Comparison of ENCODE assay signal across 20 cellular contexts in the genomic region with DNA sequence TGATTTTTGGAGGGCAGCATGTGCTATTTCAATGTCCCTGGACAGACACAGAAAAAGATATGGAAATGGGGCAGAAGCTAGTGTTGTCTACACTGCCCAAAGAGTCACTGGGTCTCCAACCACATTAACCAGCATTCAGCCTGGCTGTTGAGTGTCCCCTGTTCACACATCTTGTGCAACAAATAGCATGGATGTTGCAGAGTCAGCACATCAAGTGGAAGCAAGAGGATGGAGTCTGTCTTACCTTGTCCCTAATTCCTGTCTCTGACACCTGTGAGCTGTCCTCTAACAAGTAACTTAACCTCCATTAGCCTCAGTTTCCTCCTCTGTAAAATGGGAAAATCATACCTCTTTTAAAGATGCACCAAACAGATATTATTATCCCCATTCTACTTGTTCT.
DNase-seq lines count a peak whose midpoint lies in the region; ATAC-seq, FAIRE-seq and TF ChIP-seq lines count a peak whose summit lies in the region.
"Had no signal": no experiment of that assay in that cellular context is flagged by ENCODE, and none has a peak within 500 bp of the region (broad histone marks: within the 10 kb centered on the region; RNA-seq: fewer than 3 reads in every experiment).

No MANE protein-coding gene starts in this region.

- H2BK20ac ChIP-seq in IMR-90 (ENCODE audit: low read depth, low read length): no peak overlapping the region

- H4K5ac ChIP-seq in IMR-90 (ENCODE audit: low read depth, low read length): no peak overlapping the region

- H2BK5ac ChIP-seq in IMR-90 (ENCODE audit: low read depth, low read length, poor library complexity, severe bottlenecking): no peak overlapping the region

- no peak overlapping the region for H3K9ac ChIP-seq in IMR-90 (ENCODE audit: low read depth, low read length)
- H3K9ac ChIP-seq: BLaER1 treated with 17β-estradiol and CSF1 and Interleukin-3, amounts not matched to agents 10 nM and 100 nM had no signal

- no peak overlapping the region for H2AFZ ChIP-seq in IMR-90 (replicated peaks; ENCODE audit: low read length, poor library complexity)

- H2BK15ac ChIP-seq in IMR-90 (ENCODE audit: low read depth, low read length): no peak overlapping the region

- no peak overlapping the region for H4K91ac ChIP-seq in IMR-90 (ENCODE audit: insufficient read depth, low read depth, low read length)

- TF ChIP-seq POLR2A in A549 (IDR thresholded peaks at IDR 0.05; ENCODE audit: low read length): no peak
- no peak for TF ChIP-seq POLR2A in IMR-90 (IDR thresholded peaks at IDR 0.05; ENCODE audit: low read depth, low read length)
- TF ChIP-seq POLR2A in esophagus muscularis mucosa (IDR thresholded peaks at IDR 0.05; ENCODE audit: low read depth): no peak
- no peak for TF ChIP-seq POLR2A in H54 (IDR thresholded peaks at IDR 0.05; ENCODE audit: low read depth, low read length)
- no peak for TF ChIP-seq POLR2A in breast epithelium (IDR thresholded peaks at IDR 0.05)

- H3K4me1 ChIP-seq in A549 (no peaks in the 10 kb centered on the region), IMR-90 (ENCODE audit: control insufficient read depth, insufficient read depth, low read length) (no peaks in the 10 kb centered on the region; the same call in 1 of the 2 replicates), esophagus muscularis mucosa (peaks cover 0 to 2% (median 0%) of the 10 kb centered on the region in 4 donors), breast epithelium (no peaks in the 10 kb centered on the region)
- H3K4me1 ChIP-seq: Caco-2 had no signal

- no peak overlapping the region for H3K18ac ChIP-seq in IMR-90 (ENCODE audit: low read depth, low read length)

- CTCF ChIA-PET in A549 (lab: Yijun Ruan, JAX) (interaction anchor here (0.7 to 2.0 kb wide), 7 partner anchors 9 to 99 kb away, joined by 3 to 6 read pairs (median 4); no protein-coding TSS in a partner anchor), IMR-90 (lab: Yijun Ruan, JAX) (no interaction called here)

- H3K27ac ChIP-seq in A549 (no peak overlapping the region), IMR-90 (ENCODE audit: insufficient read depth, low read length) (no peak overlapping the region), esophagus muscularis mucosa (replicated peaks in 1 of 4) (no peak overlapping the region), breast epithelium (no peak overlapping the region)
- H3K27ac ChIP-seq: BLaER1 treated with 17β-estradiol and CSF1 and Interleukin-3, amounts not matched to agents 10 nM and 100 nM; C4-2B had no signal

- H3K27me3 ChIP-seq in IMR-90 (ENCODE audit: control insufficient read depth, insufficient read depth, low read length) (peaks cover 28% of the 10 kb centered on the region), esophagus muscularis mucosa (no peaks in the 10 kb centered on the region), breast epithelium (no peaks in the 10 kb centered on the region)
- H3K27me3 ChIP-seq: BLaER1 treated with 17β-estradiol and CSF1 and Interleukin-3, amounts not matched to agents 10 nM and 100 nM had no signal

- no peak overlapping the region for H2AK9ac ChIP-seq in IMR-90 (replicated peaks; ENCODE audit: low read depth, low read length, poor library complexity)

- H3K4me3 ChIP-seq in A549: no peak overlapping the region
- H3K4me3 ChIP-seq in IMR-90 (ENCODE audit: insufficient read depth, low read depth, low read length): no peak overlapping the region
- no peak overlapping the region for H3K4me3 ChIP-seq in esophagus muscularis mucosa
- H3K4me3 ChIP-seq in breast epithelium: no peak overlapping the region
- H3K4me3 ChIP-seq: BLaER1 treated with 17β-estradiol and CSF1 and Interleukin-3, amounts not matched to agents 10 nM and 100 nM had no signal

- no peak overlapping the region for H2AK5ac ChIP-seq in IMR-90 (ENCODE audit: low read depth, low read length)

- TF ChIP-seq EP300 in A549 (IDR thresholded peaks at IDR 0.05): no peak
- no peak for TF ChIP-seq EP300 in esophagus muscularis mucosa (IDR thresholded peaks at IDR 0.05)

- BruUV-seq in IMR-90 (replicated peaks; lab: Mats Ljungman, UMichigan): no TSS peak

- no peak overlapping the region for H3K23ac ChIP-seq in IMR-90 (ENCODE audit: low read depth, low read length)

- H3K36me3 ChIP-seq in IMR-90 (ENCODE audit: control insufficient read depth, insufficient read depth, low read length) (no peaks in the 10 kb centered on the region), esophagus muscularis mucosa (no peaks in the 10 kb centered on the region), breast epithelium (no peaks in the 10 kb centered on the region)
- H3K36me3 ChIP-seq: BLaER1 treated with 17β-estradiol and CSF1 and Interleukin-3, amounts not matched to agents 10 nM and 100 nM had no signal

- intact Hi-C loops in IMR-90 (cut with micrococcal nuclease) (no loop called here), esophagus muscularis mucosa (cut with DNase I) (no loop called here), breast epithelium (cut with DNase I; ENCODE audit: low total_unique reads) (no loop called here)

- in situ Hi-C loops in IMR-90 (cut with MboI; ENCODE audit: low sequenced_read_pairs): loop anchor here (25.0 kb wide), 1 partner anchor 914 kb away; no protein-coding TSS in a partner anchor

- H4K20me1 ChIP-seq in IMR-90 (ENCODE audit: insufficient read depth, low read length): no peaks in the 10 kb centered on the region
- H4K20me1 ChIP-seq: BLaER1 treated with 17β-estradiol and CSF1 and Interleukin-3, amounts not matched to agents 10 nM and 100 nM had no signal

- dilution Hi-C loops in IMR-90 (cut with HindIII; ENCODE audit: low sequenced_read_pairs, unreplicated experiment): loop anchor here (25.0 kb wide), 1 partner anchor 89 kb away; no protein-coding TSS in a partner anchor

- no peak for TF ChIP-seq RAD21 in A549 (conservative IDR thresholded peaks at IDR 0.05 in 1 of 2, IDR thresholded peaks at IDR 0.05 in 1 of 2)
- no peak for TF ChIP-seq RAD21 in IMR-90 (IDR thresholded peaks at IDR 0.05; ENCODE audit: low read length)

- TF ChIP-seq CTCF in A549 (IDR thresholded peaks at IDR 0.05) (no peak), IMR-90 (conservative IDR thresholded peaks at IDR 0.05; ENCODE audit: low read depth, low read length) (no peak), esophagus muscularis mucosa (IDR thresholded peaks at IDR 0.05) (no peak), breast epithelium (IDR thresholded peaks at IDR 0.05) (no peak)

- H3K9me3 ChIP-seq in A549 (no peaks in the 10 kb centered on the region), IMR-90 (ENCODE audit: control insufficient read depth, insufficient read depth, low read length) (no peaks in the 10 kb centered on the region), esophagus muscularis mucosa (no peaks in the 10 kb centered on the region), breast epithelium (no peaks in the 10 kb centered on the region)
- H3K9me3 ChIP-seq: Caco-2 had no signal

- POLR2A ChIA-PET in A549 (lab: Yijun Ruan, JAX): no interaction called here
- POLR2A ChIA-PET in IMR-90 (lab: Charles Lee; ENCODE audit: unreplicated experiment): no interaction called here

- H3K14ac ChIP-seq in IMR-90 (replicated peaks; ENCODE audit: low read depth, low read length): no peak overlapping the region

- H3K79me1 ChIP-seq in IMR-90 (ENCODE audit: low read depth in 1 of 2, low read length in 2 of 2): no peaks in the 10 kb centered on the region

- H3K56ac ChIP-seq in IMR-90 (ENCODE audit: extremely low read depth, insufficient read depth, low read length): no peak overlapping the region

- H3K9me1 ChIP-seq in IMR-90 (ENCODE audit: insufficient read depth, low read length): no peaks in the 10 kb centered on the region

- no peak overlapping the region for H3K4ac ChIP-seq in IMR-90 (ENCODE audit: low read depth, low read length)

- ATAC-seq in A549 (no peak), IMR-90 (ENCODE audit: low read depth) (no peak)
- ATAC-seq: CD8-positive, alpha-beta T cell had no signal

- no peak overlapping the region for H3K4me2 ChIP-seq in A549
- H3K4me2 ChIP-seq in IMR-90 (ENCODE audit: low read depth, low read length): no peak overlapping the region
- H3K4me2 ChIP-seq: BLaER1 treated with 17β-estradiol and CSF1 and Interleukin-3, amounts not matched to agents 10 nM and 100 nM had no signal

- no peak overlapping the region for H2BK120ac ChIP-seq in IMR-90 (ENCODE audit: low read depth, low read length)

- no peak overlapping the region for H4K8ac ChIP-seq in IMR-90 (ENCODE audit: low read depth in 2 of 2, low read length in 2 of 2)

- no peak for FAIRE-seq in A549 (lab: Jason Lieb, UNC)
- FAIRE-seq in H54 (lab: Jason Lieb, UNC): no peak
- FAIRE-seq: A204.1, D721Med, G401.6, GM12891, GM19239 had no signal

- DNase-seq in A549 (ENCODE audit: low read depth in 1 of 2, low spot score in 1 of 2): no peak
- DNase-seq in IMR-90: no peak
- peak; percentile 24 for DNase-seq in esophagus muscularis mucosa (ENCODE audit: extremely low spot score)
- DNase-seq in H54 (ENCODE audit: insufficient read length, low spot score): no peak
- no peak for DNase-seq in breast epithelium (ENCODE audit: low spot score in 2 of 2)
- DNase-seq: 8988T; AML-193; Caco-2; Calu3; CD4-positive, alpha-beta T cell; CD8-positive, alpha-beta T cell; DMS79 treated with DMSO at 0.1 percent for 48 hours; GF-D8 had no signal

TF ChIP-seq in A549, 52 proteins besides CTCF, POLR2A, EP300 and RAD21:
- peak; percentile 59 for TF ChIP-seq MAFK (IDR thresholded peaks at IDR 0.05; ENCODE audit: partially characterized antibody)
- TF ChIP-seq, protein P1, sequence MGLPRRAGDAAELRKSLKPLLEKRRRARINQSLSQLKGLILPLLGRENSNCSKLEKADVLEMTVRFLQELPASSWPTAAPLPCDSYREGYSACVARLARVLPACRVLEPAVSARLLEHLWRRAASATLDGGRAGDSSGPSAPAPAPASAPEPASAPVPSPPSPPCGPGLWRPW (IDR thresholded peaks at IDR 0.05): no peak

TF ChIP-seq in IMR-90, 13 proteins besides CTCF, POLR2A, EP300 and RAD21:
- TF ChIP-seq MAZ (IDR thresholded peaks at IDR 0.05; ENCODE audit: borderline replicate concordance, low read depth, low read length) (no peak), SMC3 (IDR thresholded peaks at IDR 0.05; ENCODE audit: low read depth, low read length) (no peak), MAFK (IDR thresholded peaks at IDR 0.05; ENCODE audit: low read depth, low read length) (peak; percentile 38), ELK1 (IDR thresholded peaks at IDR 0.05; ENCODE audit: borderline replicate concordance, low read depth, low read length) (no peak), NFE2L2 (IDR thresholded peaks at IDR 0.05; ENCODE audit: low read depth, low read length) (no peak), RCOR1 (IDR thresholded peaks at IDR 0.05; ENCODE audit: insufficient replicate concordance, low read length) (no peak), CEBPB (IDR thresholded peaks at IDR 0.05; ENCODE audit: low read depth, low read length) (no peak)
